ENCODE assay signal across 8 cellular contexts in the genomic region with DNA sequence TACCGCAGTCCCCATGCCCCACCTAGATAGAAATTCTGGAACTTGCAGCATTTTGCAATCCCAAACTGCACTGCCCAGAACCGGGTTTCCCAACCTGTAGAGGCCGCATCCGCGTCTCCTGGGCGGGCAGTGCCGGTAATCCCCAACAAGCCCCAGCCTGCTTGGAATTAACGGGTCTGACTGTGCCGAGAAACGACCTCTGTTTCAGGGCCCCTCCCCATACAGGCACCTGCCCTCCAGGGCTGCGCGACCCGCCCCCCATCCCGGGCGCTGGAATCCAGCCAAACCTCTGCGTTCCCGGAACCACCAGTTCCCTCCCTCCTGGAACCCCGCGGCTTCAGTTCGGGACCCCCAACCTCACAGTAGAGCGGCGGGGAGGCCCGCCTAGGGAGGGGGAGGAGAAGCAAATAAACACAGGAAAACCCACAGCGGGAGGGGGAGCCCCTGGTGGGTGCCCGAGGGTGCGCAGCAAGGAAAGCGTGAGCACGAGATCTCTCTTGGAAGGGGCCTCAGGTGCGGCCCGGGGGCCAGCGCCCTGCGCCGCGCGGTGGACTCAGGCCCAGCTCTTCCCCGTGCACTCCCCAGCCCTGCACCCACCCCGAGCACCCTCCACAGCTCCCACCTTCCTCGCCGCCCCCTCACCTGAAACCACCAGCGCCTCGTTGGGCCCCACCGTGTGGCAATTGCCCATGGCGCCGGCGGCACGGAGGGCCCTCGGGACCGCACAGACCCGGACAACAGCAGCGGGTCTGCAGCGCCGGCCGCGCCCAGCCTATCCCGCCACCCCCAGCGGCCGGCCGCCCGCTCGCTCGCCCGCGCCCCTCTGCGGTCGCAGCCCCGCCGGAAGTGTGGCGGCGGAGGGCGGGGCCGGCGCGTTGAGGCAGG. TPM values are rescaled to one million over a fixed set of nuclear protein-coding genes. Genes with fewer than 3 reads are reported as not detected.
DNase-seq lines count a peak whose midpoint lies in the region; ATAC-seq and TF ChIP-seq lines count a peak whose summit lies in the region.

A gene with protein sequence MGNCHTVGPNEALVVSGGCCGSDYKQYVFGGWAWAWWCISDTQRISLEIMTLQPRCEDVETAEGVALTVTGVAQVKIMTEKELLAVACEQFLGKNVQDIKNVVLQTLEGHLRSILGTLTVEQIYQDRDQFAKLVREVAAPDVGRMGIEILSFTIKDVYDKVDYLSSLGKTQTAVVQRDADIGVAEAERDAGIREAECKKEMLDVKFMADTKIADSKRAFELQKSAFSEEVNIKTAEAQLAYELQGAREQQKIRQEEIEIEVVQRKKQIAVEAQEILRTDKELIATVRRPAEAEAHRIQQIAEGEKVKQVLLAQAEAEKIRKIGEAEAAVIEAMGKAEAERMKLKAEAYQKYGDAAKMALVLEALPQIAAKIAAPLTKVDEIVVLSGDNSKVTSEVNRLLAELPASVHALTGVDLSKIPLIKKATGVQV (minus strand): TSS at position 850 of the 885 bp plus-strand sequence. CDS start 159 bp downstream, at position 691.

- peaks cover 47% of the 10 kb centered on the region for H3F3A ChIP-seq in GM23338 (replicated peaks; ENCODE audit: low read depth)

- H3K27me3 ChIP-seq in GM23338 (ENCODE audit: insufficient read depth) (no peaks in the 10 kb centered on the region), ectodermal cell (ENCODE audit: control insufficient read depth, insufficient read depth, low read length, poor library complexity, severe bottlenecking) (no peaks in the 10 kb centered on the region)

- peak; percentile 86 for ATAC-seq in GM23338
- peak; percentile 80 for ATAC-seq in memory B cell (ENCODE audit: low read depth)
- no peak for ATAC-seq in HG02571 (IDR thresholded peaks at IDR 0.05; ENCODE audit: unreplicated experiment)

- H3K9me3 Mint-ChIP-seq in GM23338 (no peaks in the 10 kb centered on the region; the same call in 2 of the 3 replicates), memory B cell (no peaks in the 10 kb centered on the region)
- no peaks in the 10 kb centered on the region for H3K9me3 Mint-ChIP-seq in activated CD4-positive, alpha-beta memory T cell treated with anti-CD3 and anti-CD28 coated beads, Interleukin-2, amount 10 ng/mL, durations not matched to agents 7 days and 5 days

- H3K4me3 ChIP-seq in GM23338 (peak within 1 kb of the TSS; percentile 91), ectodermal cell (ENCODE audit: insufficient read depth, low read depth, low read length) (peak within 1 kb of the TSS; percentile 94)

- H3K79me2 ChIP-seq in GM23338 (replicated peaks; ENCODE audit: insufficient read depth): peaks cover 50% of the 10 kb centered on the region

- H3K4me3 Mint-ChIP-seq in GM23338: peak within 1 kb of the TSS; percentile 90
- H3K4me3 Mint-ChIP-seq in activated CD4-positive, alpha-beta memory T cell treated with anti-CD3 and anti-CD28 coated beads, Interleukin-2, amount 10 ng/mL, durations not matched to agents 7 days and 5 days: peak within 1 kb of the TSS; percentile 96
- H3K4me3 Mint-ChIP-seq in memory B cell: peak within 1 kb of the TSS; percentile 98

- CTCF ChIA-PET in activated CD4-positive, alpha-beta memory T cell treated with anti-CD3 and anti-CD28 coated beads, Interleukin-2, amount 10 ng/mL, durations not matched to agents 7 days and 5 days (lab: Charles Lee): interaction anchor here (0.6 to 6.9 kb wide), 13 partner anchors 11 to 526 kb away, joined by 3 to 46 read pairs (median 5); a partner anchor contains a TSS

- H3K4me1 Mint-ChIP-seq in GM23338: peaks cover 34% of the 10 kb centered on the region
- H3K4me1 Mint-ChIP-seq in activated CD4-positive, alpha-beta memory T cell treated with anti-CD3 and anti-CD28 coated beads, Interleukin-2, amount 10 ng/mL, durations not matched to agents 7 days and 5 days: peaks cover 78% of the 10 kb centered on the region
- peaks cover 48% of the 10 kb centered on the region for H3K4me1 Mint-ChIP-seq in memory B cell

- H3K4me1 ChIP-seq in GM23338 (ENCODE audit: insufficient read depth): peaks cover 26% of the 10 kb centered on the region
- peaks cover 10% of the 10 kb centered on the region for H3K4me1 ChIP-seq in ectodermal cell (ENCODE audit: control insufficient read depth, insufficient read depth, low read length)

- H3K36me3 Mint-ChIP-seq in GM23338 (ENCODE audit: low read depth): peaks cover 34% of the 10 kb centered on the region
- peaks cover 47% of the 10 kb centered on the region for H3K36me3 Mint-ChIP-seq in activated CD4-positive, alpha-beta memory T cell treated with anti-CD3 and anti-CD28 coated beads, Interleukin-2, amount 10 ng/mL, durations not matched to agents 7 days and 5 days (ENCODE audit: low read depth)
- H3K36me3 Mint-ChIP-seq in memory B cell: peaks cover 5% of the 10 kb centered on the region

- peaks cover 20% of the 10 kb centered on the region for H3K27me3 Mint-ChIP-seq in GM23338 (ENCODE audit: insufficient read depth, low read depth, poor library complexity)
- no peaks in the 10 kb centered on the region for H3K27me3 Mint-ChIP-seq in activated CD4-positive, alpha-beta memory T cell treated with anti-CD3 and anti-CD28 coated beads, Interleukin-2, amount 10 ng/mL, durations not matched to agents 7 days and 5 days
- no peaks in the 10 kb centered on the region for H3K27me3 Mint-ChIP-seq in memory B cell

- H4K20me1 ChIP-seq in GM23338 (replicated peaks; ENCODE audit: insufficient read depth): peaks cover 15% of the 10 kb centered on the region

- H3K36me3 ChIP-seq in GM23338 (ENCODE audit: insufficient read depth) (no peaks in the 10 kb centered on the region; the same call in 1 of the 2 replicates), ectodermal cell (ENCODE audit: control insufficient read depth, insufficient read depth, low read length) (no peaks in the 10 kb centered on the region)

- TF ChIP-seq CTCF in GM23338 (conservative IDR thresholded peaks at IDR 0.05; ENCODE audit: low read depth in 2 of 2): no peak

- peak within 1 kb of the TSS; percentile 80 for H2AFZ ChIP-seq in GM23338

- H3K9me3 ChIP-seq in ectodermal cell (ENCODE audit: control insufficient read depth, low read length): no peaks in the 10 kb centered on the region

- H3K9me2 ChIP-seq in GM23338 (ENCODE audit: insufficient read depth): no peaks in the 10 kb centered on the region

- POLR2A ChIA-PET in activated CD4-positive, alpha-beta memory T cell treated with anti-CD3 and anti-CD28 coated beads, Interleukin-2, amount 10 ng/mL, durations not matched to agents 7 days and 5 days (lab: Charles Lee): interaction anchor here (1.0 to 4.9 kb wide), 18 partner anchors 9 to 252 kb away, joined by 3 to 21 read pairs (median 5); a partner anchor contains a TSS

- H3K27ac ChIP-seq in GM23338 (ENCODE audit: low read depth) (peak within 1 kb of the TSS; percentile 95), ectodermal cell (ENCODE audit: insufficient read depth, low read depth, low read length, poor library complexity, severe bottlenecking) (peak within 1 kb of the TSS; percentile 47)

- WGBS in ectodermal cell, 2 experiments: 0% methylated on average over 73 of the region's 73 CpGs

- peak within 1 kb of the TSS; percentile 98 for H3K4me2 ChIP-seq in GM23338

- peak; percentile 67 to 79 for DNase-seq in AML-193 (lab: John Stamatoyannopoulos, UW)
- DNase-seq in GM23338 (ENCODE audit: low spot score): peak; percentile 88
- DNase-seq in NCI-H524 treated with DMSO at 0.1 percent for 48 hours (lab: John Stamatoyannopoulos, UW): peak; percentile 61
- DNase-seq in activated CD4-positive, alpha-beta memory T cell treated with anti-CD3 and anti-CD28 coated beads, Interleukin-2, amount 10 ng/mL, durations not matched to agents 7 days and 5 days: peak; percentile 69
- DNase-seq in memory B cell (ENCODE audit: low spot score in 2 of 2): peak; percentile 47 to 60
- DNase-seq in stimulated activated CD8-positive, alpha-beta memory T cell treated with anti-CD3 and anti-CD28 coated beads, Interleukin-15, amount 100 ng/mL, for 1 hour (ENCODE audit: low read depth): peak; percentile 26

- H3K27ac Mint-ChIP-seq in GM23338 (peak within 1 kb of the TSS; percentile 92), memory B cell (peak within 1 kb of the TSS; percentile 99)
- H3K27ac Mint-ChIP-seq in activated CD4-positive, alpha-beta memory T cell treated with anti-CD3 and anti-CD28 coated beads, Interleukin-2, amount 10 ng/mL, durations not matched to agents 7 days and 5 days: peak within 1 kb of the TSS; percentile 95

TF ChIP-seq in GM23338, 12 proteins besides CTCF, POLR2A, EP300 and RAD21 (continues in another document):
- no peak for TF ChIP-seq NANOG (IDR thresholded peaks at IDR 0.05; ENCODE audit: borderline replicate concordance)

RNA-seq across cellular contexts. Expression of the gene that starts here (rescaled TPM):
- total RNA-seq in GM23338 (2014; rRNA removed; shearing (Covaris generic)): 66.1 and 66.3 TPM in 2 replicates
- polyA plus RNA-seq in GM23338 (2016; fragmentation: Nextera tagmentation; extraction: Ambion mirVana): 49.8 and 51.0 TPM in 2 replicates
- 100 to 1,000 TPM; 193 to 200 TPM for total RNA-seq in activated CD4-positive, alpha-beta memory T cell treated with anti-CD3 and anti-CD28 coated beads, Interleukin-2, amount 10 ng/mL, durations not matched to agents 7 days and 5 days
- polyA plus RNA-seq in ectodermal cell (2013, experiment 1 of 4): 154 TPM
- 161 TPM for polyA plus RNA-seq in ectodermal cell (2013, experiment 2 of 4)
- 119 TPM for polyA plus RNA-seq in ectodermal cell (2013, experiment 3 of 4)
- polyA plus RNA-seq in ectodermal cell (2013, experiment 4 of 4): 131 TPM

Comparison
In these comparisons a context has a peak if more than half of its experiments do, and no peak if none do; other contexts are left out.
1. DNase-seq: peak in every context shown above with its lines; median percentile 88 in GM23338; 73 in AML-193; 69 in activated CD4-positive, alpha-beta memory T cell treated with anti-CD3 and anti-CD28 coated beads, Interleukin-2, amount 10 ng/mL, durations not matched to agents 7 days and 5 days; 61 in NCI-H524 treated with DMSO at 0.1 percent for 48 hours; 54 in memory B cell; 26 in stimulated activated CD8-positive, alpha-beta memory T cell treated with anti-CD3 and anti-CD28 coated beads, Interleukin-15, amount 100 ng/mL, for 1 hour.